ENCODE assay signal across 23 cellular contexts in genomic region chr9:35935755-35936509, GRCh38. TPM values are rescaled to one million over a fixed set of nuclear protein-coding genes. Genes with fewer than 3 reads are reported as not detected.
DNase-seq lines count a peak whose midpoint lies in the region; ATAC-seq, FAIRE-seq and TF ChIP-seq lines count a peak whose summit lies in the region.
"Had no signal": no experiment of that assay in that cellular context is flagged by ENCODE, and none has a peak within 500 bp of the region (broad histone marks: within the 10 kb centered on the region; RNA-seq: fewer than 3 reads in every experiment).

No MANE protein-coding gene starts in this region.

- H3K9me3 Mint-ChIP-seq in activated naive CD8-positive, alpha-beta T cell treated with anti-CD3 and anti-CD28 coated beads for 36 hours = no peaks in the 10 kb centered on the region

- 13 to 16% methylated on average over 7 of the region's 7 CpGs for WGBS in pancreas, 2 donors

- no peak overlapping the region for H3K27ac ChIP-seq in pancreas
- H3K27ac ChIP-seq: gastrocnemius medialis, ovary, Peyer's patch had no signal

- DNase-seq in AG09309 (ENCODE audit: low read depth) (peak; percentile 52), LHCN-M2 (ENCODE audit: low read depth) (peak; percentile 15), choroid plexus epithelial cell (ENCODE audit: low read depth) (peak; percentile 59), pancreas (no peak), NCI-H510A treated with DMSO at 0.1 percent for 48 hours (lab: John Stamatoyannopoulos, UW) (no peak)
- DNase-seq in activated naive CD8-positive, alpha-beta T cell treated with anti-CD3 and anti-CD28 coated beads for 36 hours = no peak
- DNase-seq: activated CD4-positive, alpha-beta T cell treated with anti-CD3 and anti-CD28 coated beads, Interleukin-2, amount 50 U/mL, for 1 hour; activated T-cell treated with anti-CD3 and anti-CD28 coated beads, Interleukin-2, amount 50 U/mL, for 4 hours; CD4-positive, CD25-positive, alpha-beta regulatory T cell; gastrocnemius medialis; KG1; NCI-H1436 treated with DMSO at 0.1 percent for 48 hours; NCI-H524 treated with DMSO at 0.1 percent for 48 hours; ovary; Peyer's patch; stimulated activated CD4-positive, alpha-beta T cell treated with anti-CD3 and anti-CD28 coated beads, Interleukin-15, amount 100 ng/mL, for 24 hours; T-helper 9 cell; thyroid gland had no signal

- FAIRE-seq in pancreas (lab: Jason Lieb, UNC) = peak; percentile 13
- FAIRE-seq: islet of Langerhans had no signal

- no peaks in the 10 kb centered on the region for H3K9me3 ChIP-seq in pancreas
- H3K9me3 ChIP-seq: gastrocnemius medialis, ovary, Peyer's patch, thyroid gland had no signal

- no peak overlapping the region for H3K27ac Mint-ChIP-seq in activated naive CD8-positive, alpha-beta T cell treated with anti-CD3 and anti-CD28 coated beads for 36 hours

- intact Hi-C loops in pancreas (cut with DNase I) = no loop called here

- H3K36me3 Mint-ChIP-seq in activated naive CD8-positive, alpha-beta T cell treated with anti-CD3 and anti-CD28 coated beads for 36 hours = peaks cover 2% of the 10 kb centered on the region
- H3K36me3 Mint-ChIP-seq: CD4-positive, CD25-positive, alpha-beta regulatory T cell had no signal

- peaks cover 41% of the 10 kb centered on the region for H3K4me1 Mint-ChIP-seq in activated naive CD8-positive, alpha-beta T cell treated with anti-CD3 and anti-CD28 coated beads for 36 hours

- no peaks in the 10 kb centered on the region for H3K36me3 ChIP-seq in pancreas
- H3K36me3 ChIP-seq: gastrocnemius medialis, ovary, Peyer's patch, thyroid gland had no signal

- H3K4me3 ChIP-seq in AG09309 (ENCODE audit: control insufficient read depth, low read depth, low read length) = no peak overlapping the region
- no peak overlapping the region for H3K4me3 ChIP-seq in choroid plexus epithelial cell (ENCODE audit: low read depth, low read length)
- H3K4me3 ChIP-seq in pancreas = no peak overlapping the region
- H3K4me3 ChIP-seq: gastrocnemius medialis, ovary, Peyer's patch, thyroid gland had no signal

- no peaks in the 10 kb centered on the region for H3K27me3 ChIP-seq in pancreas
- H3K27me3 ChIP-seq: gastrocnemius medialis, ovary, Peyer's patch, thyroid gland had no signal

- ATAC-seq in pancreas = no peak
- ATAC-seq in GM21737 (IDR thresholded peaks at IDR 0.05; ENCODE audit: unreplicated experiment) = no peak
- ATAC-seq in HG02678 (IDR thresholded peaks at IDR 0.05; ENCODE audit: unreplicated experiment) = no peak
- ATAC-seq: activated T-cell treated with anti-CD3 and anti-CD28 coated beads, Interleukin-2, amount 50 U/mL, for 4 hours; gastrocnemius medialis had no signal

- H3K4me3 Mint-ChIP-seq in activated naive CD8-positive, alpha-beta T cell treated with anti-CD3 and anti-CD28 coated beads for 36 hours = no peak overlapping the region
- H3K4me3 Mint-ChIP-seq: activated T-cell treated with anti-CD3 and anti-CD28 coated beads, Interleukin-2, amount 50 U/mL, for 4 hours; CD4-positive, CD25-positive, alpha-beta regulatory T cell had no signal

- no peaks in the 10 kb centered on the region for H3K27me3 Mint-ChIP-seq in activated naive CD8-positive, alpha-beta T cell treated with anti-CD3 and anti-CD28 coated beads for 36 hours
- H3K27me3 Mint-ChIP-seq: CD4-positive, CD25-positive, alpha-beta regulatory T cell had no signal

- TF ChIP-seq CTCF in AG09309 (IDR thresholded peaks at IDR 0.05; ENCODE audit: control insufficient read depth, insufficient read depth, low read depth, low read length, missing control alignments) = no peak
- no peak for TF ChIP-seq CTCF in choroid plexus epithelial cell (conservative IDR thresholded peaks at IDR 0.05; ENCODE audit: low read depth, low read length)
- no peak for TF ChIP-seq CTCF in pancreas (IDR thresholded peaks at IDR 0.05)

- H3K4me1 ChIP-seq in pancreas = peaks cover 0 to 8% (median 0%) of the 10 kb centered on the region in 3 donors
- H3K4me1 ChIP-seq: gastrocnemius medialis had no signal

RNA-seq across cellular contexts. Expression of gene OR2S2, which starts 22.0 kb away (rescaled TPM):
- total RNA-seq in LHCN-M2 (2014; rRNA removed) = not detected in 2 replicates
- polyA plus RNA-seq in LHCN-M2 (2012) = 0.06 TPM
- total RNA-seq in pancreas = not detected
- not detected for polyA plus RNA-seq in pancreas
- not detected for total RNA-seq in activated naive CD8-positive, alpha-beta T cell treated with anti-CD3 and anti-CD28 coated beads for 36 hours
- total RNA-seq: activated T-cell treated with anti-CD3 and anti-CD28 coated beads, Interleukin-2, amount 50 U/mL, for 4 hours; CD4-positive, CD25-positive, alpha-beta regulatory T cell; dermis microvascular lymphatic vessel endothelial cell; gastrocnemius medialis; ovary; Peyer's patch; thyroid gland had no signal
- polyA plus RNA-seq: adipose tissue; CD4-positive, CD25-positive, alpha-beta regulatory T cell; ovary had no signal

RNA-seq across cellular contexts. Expression of gene SPAAR, which starts 26.6 kb away (rescaled TPM):
- total RNA-seq in LHCN-M2 (2014; rRNA removed) = 0.17 and 0.38 TPM in 2 replicates
- 0.55 TPM for polyA plus RNA-seq in LHCN-M2 (2012)
- under 1 TPM in 5 of 6 donors, not detected in 1; 0.12 to 0.74 (median 0.44) TPM for total RNA-seq in pancreas
- 1 to 10 TPM in 1 of 2 donors, under 1 TPM in 1; 0.31 to 1.6 TPM for polyA plus RNA-seq in pancreas
- total RNA-seq in activated naive CD8-positive, alpha-beta T cell treated with anti-CD3 and anti-CD28 coated beads for 36 hours = not detected
- total RNA-seq: activated T-cell treated with anti-CD3 and anti-CD28 coated beads, Interleukin-2, amount 50 U/mL, for 4 hours; CD4-positive, CD25-positive, alpha-beta regulatory T cell had no signal
- polyA plus RNA-seq: CD4-positive, CD25-positive, alpha-beta regulatory T cell had no signal

RNA-seq across cellular contexts. Expression of gene HRCT1, which starts 29.9 kb away (rescaled TPM):
- total RNA-seq in LHCN-M2 (2014; rRNA removed) = 1.5 and 2.1 TPM in 2 replicates
- polyA plus RNA-seq in LHCN-M2 (2012) = 5.0 TPM
- 1 to 10 TPM in 3 of 6 donors, under 1 TPM in 3; 0.43 to 1.5 (median 0.83) TPM for total RNA-seq in pancreas
- polyA plus RNA-seq in pancreas = 1 to 10 TPM in 1 of 2 donors, under 1 TPM in 1; 0.33 to 1.5 TPM
- not detected for total RNA-seq in activated naive CD8-positive, alpha-beta T cell treated with anti-CD3 and anti-CD28 coated beads for 36 hours
- total RNA-seq: activated T-cell treated with anti-CD3 and anti-CD28 coated beads, Interleukin-2, amount 50 U/mL, for 4 hours; CD4-positive, CD25-positive, alpha-beta regulatory T cell had no signal
- polyA plus RNA-seq: CD4-positive, CD25-positive, alpha-beta regulatory T cell had no signal

Comparison
In these comparisons a context has a peak if more than half of its experiments do, and no peak if none do; other contexts are left out.
1. DNase-seq: peak in AG09309 (single experiment), LHCN-M2 (single experiment) and choroid plexus epithelial cell (single experiment); none in pancreas (0 of 6), activated naive CD8-positive, alpha-beta T cell treated with anti-CD3 and anti-CD28 coated beads for 36 hours (single experiment) and NCI-H510A treated with DMSO at 0.1 percent for 48 hours (single experiment).